ENCODE assay signal across 1 cellular context in genomic region chr4:147794787-147795413, GRCh38.
TF ChIP-seq lines count a peak whose summit lies in the region.

No MANE protein-coding gene starts in this region.

TF ChIP-seq in WTC11, 78 proteins besides CTCF, POLR2A, EP300 and RAD21 (continued from another document):
- TF ChIP-seq HMGXB4 (CRISPR knock-in tag; IDR thresholded peaks at IDR 0.05) = no peak
- TF ChIP-seq MLX (CRISPR knock-in tag; IDR thresholded peaks at IDR 0.05) = no peak
- no peak for TF ChIP-seq MXD4 (CRISPR knock-in tag; IDR thresholded peaks at IDR 0.05; ENCODE audit: borderline replicate concordance)
- TF ChIP-seq JUN (CRISPR knock-in tag; IDR thresholded peaks at IDR 0.05) = no peak
- no peak for TF ChIP-seq NFYB (CRISPR knock-in tag; conservative IDR thresholded peaks at IDR 0.05; ENCODE audit: low read depth)
